Comparison of ENCODE assay signal across 1 cellular context in genomic region chr1:67652800-67653199, GRCh38.
TF ChIP-seq lines count a peak whose summit lies in the region.

No MANE protein-coding gene starts in this region.

TF ChIP-seq in WTC11, 78 proteins besides CTCF, POLR2A, EP300 and RAD21 (continued from another document):
- TF ChIP-seq ZNF219 (CRISPR knock-in tag; IDR thresholded peaks at IDR 0.05; ENCODE audit: borderline replicate concordance): no peak
